8 cellular contexts compared by ENCODE assay signal in genomic region chr4:168076989-168077725, GRCh38. TPM values are rescaled to one million over a fixed set of nuclear protein-coding genes. Genes with fewer than 3 reads are reported as not detected.
A peak's percentile ranks its signal among the peaks of the same experiment; 100 is the strongest.
DNase-seq lines count a peak whose midpoint lies in the region; ATAC-seq and TF ChIP-seq lines count a peak whose summit lies in the region.

No MANE protein-coding gene starts in this region.

- no peak overlapping the region for H3K4me3 ChIP-seq in astrocyte of the spinal cord (ENCODE audit: low read depth, low read length)

- ATAC-seq in GM21717 (IDR thresholded peaks at IDR 0.05; ENCODE audit: unreplicated experiment), result peak; percentile 89

- peak; percentile 96 for TF ChIP-seq CTCF in astrocyte of the spinal cord (IDR thresholded peaks at IDR 0.05; ENCODE audit: low read depth, low read length)

- DNase-seq in NCI-H2171 treated with DMSO at 0.1 percent for 48 hours (lab: John Stamatoyannopoulos, UW) (peak; percentile 12), NCI-H2171 (lab: John Stamatoyannopoulos, UW) (no peak), HT1080 (ENCODE audit: low read depth) (peak; percentile 37), RKO (ENCODE audit: low spot score) (peak; percentile 66), astrocyte of the spinal cord (ENCODE audit: low read depth, low spot score) (peak; percentile 76), iPS-NIHi11 (ENCODE audit: low spot score) (peak; percentile 64)
- DNase-seq in stimulated activated CD4-positive, alpha-beta T cell treated with anti-CD3 and anti-CD28 coated beads, Interleukin-15, amount 100 ng/mL, for 48 hours (ENCODE audit: low read depth in 2 of 2), result peak; percentile 1 to 31

- in situ Hi-C loops in astrocyte of the spinal cord (cut with HindIII; ENCODE audit: low sequenced_read_pairs), result no loop called here

RNA-seq across cellular contexts. Expression of gene ANXA10, which starts 15.2 kb away (rescaled TPM):
- 0.11 and 0.67 TPM in 2 replicates for total RNA-seq in HT1080 (2014; rRNA removed; shearing (Covaris generic))
- 2.3 and 2.5 TPM in 2 replicates for polyA plus RNA-seq in HT1080 (2015; cell fraction: cytosol; rRNA removed)
- polyA plus RNA-seq in HT1080 (2015; cell fraction: nucleus; rRNA removed), result 2.9 and 4.7 TPM in 2 replicates
